8 cellular contexts compared by ENCODE assay signal in genomic region chr17:28760987-28761562, GRCh38. TPM values are rescaled to one million over a fixed set of nuclear protein-coding genes. Genes with fewer than 3 reads are reported as not detected.
DNase-seq lines count a peak whose midpoint lies in the region; ATAC-seq, FAIRE-seq and TF ChIP-seq lines count a peak whose summit lies in the region.

No MANE protein-coding gene starts in this region.

- POLR2A ChIA-PET in A549 (lab: Yijun Ruan, JAX) = interaction anchor here (0.9 to 3.2 kb wide), 5 partner anchors 17 to 191 kb away, joined by 3 to 11 read pairs (median 4); partner anchors contain the start of genes NEK8, PHF12 and TRAF4
- POLR2A ChIA-PET in activated CD4-positive, alpha-beta memory T cell treated with anti-CD3 and anti-CD28 coated beads for 36 hours (lab: Charles Lee) = interaction anchor here (0.9 kb wide), 1 partner anchor 34 kb away, joined by 4 read pairs; no protein-coding TSS in a partner anchor

- no peak overlapping the region for H3K4me3 ChIP-seq in A549
- H3K4me3 ChIP-seq in Karpas-422 (ENCODE audit: low read length) = no peak overlapping the region
- H3K4me3 ChIP-seq in adipocyte (ENCODE audit: low read length) = no peak overlapping the region
- peak overlapping the region; percentile 36 for H3K4me3 ChIP-seq in iPS-18a (ENCODE audit: low read length)
- H3K4me3 ChIP-seq in upper lobe of right lung = no peak overlapping the region

- peaks cover 18% of the 10 kb centered on the region for H3K4me1 Mint-ChIP-seq in activated CD4-positive, alpha-beta memory T cell treated with anti-CD3 and anti-CD28 coated beads for 36 hours (ENCODE audit: low read depth)

- CTCF ChIA-PET in A549 (lab: Yijun Ruan, JAX) = interaction anchor here (0.7 to 17.8 kb wide), 16 partner anchors 11 to 798 kb away, joined by 3 to 493 read pairs (median 33); partner anchors contain the start of genes DHRS13, FAM222B, FLOT2 and NEK8
- CTCF ChIA-PET in activated CD4-positive, alpha-beta memory T cell treated with anti-CD3 and anti-CD28 coated beads for 36 hours (lab: Charles Lee) = interaction anchor here (0.9 to 7.6 kb wide), 6 partner anchors 12 to 192 kb away, joined by 3 to 122 read pairs (median 4); partner anchors contain the start of genes NEK8 and TLCD1

- DNase-seq in A549 (ENCODE audit: low read depth in 1 of 2, low spot score in 1 of 2) (no peak), Karpas-422 (no peak), adipocyte (ENCODE audit: low read depth) (peak; percentile 46), upper lobe of right lung (peak; percentile 89)
- DNase-seq in activated T-cell treated with anti-CD3 and anti-CD28 coated beads, Interleukin-2, amount 50 U/mL, for 48 hours = no peak
- DNase-seq in activated CD4-positive, alpha-beta memory T cell treated with anti-CD3 and anti-CD28 coated beads for 36 hours = no peak

- no peak overlapping the region for H3K27ac Mint-ChIP-seq in activated CD4-positive, alpha-beta memory T cell treated with anti-CD3 and anti-CD28 coated beads for 36 hours

- H3K27me3 Mint-ChIP-seq in activated CD4-positive, alpha-beta memory T cell treated with anti-CD3 and anti-CD28 coated beads for 36 hours = no peaks in the 10 kb centered on the region

- FAIRE-seq in A549 (lab: Jason Lieb, UNC) = no peak

- H4K20me1 ChIP-seq in Karpas-422 (ENCODE audit: insufficient read depth, low read depth, low read length) = no peaks in the 10 kb centered on the region

- H3K4me1 ChIP-seq in A549 (peaks cover 15% of the 10 kb centered on the region), Karpas-422 (ENCODE audit: low read length) (peaks cover 24% of the 10 kb centered on the region), adipocyte (ENCODE audit: control insufficient read depth, insufficient read depth, low read length) (peaks cover 8% of the 10 kb centered on the region), iPS-18a (ENCODE audit: control insufficient read depth, low read depth, low read length) (peaks cover 32% of the 10 kb centered on the region), upper lobe of right lung (peaks cover 21% of the 10 kb centered on the region)

- ATAC-seq in A549 (peak in 1 of 2 experiments; percentile 26; a peak in 2 of 6 replicates), upper lobe of right lung (peak; percentile 78), HG02840 (IDR thresholded peaks at IDR 0.05; ENCODE audit: low FRiP score, unreplicated experiment) (no peak)

- H3K4me2 ChIP-seq in A549 (peak overlapping the region; percentile 15; the same call in 1 of the 3 replicates), Karpas-422 (ENCODE audit: low read depth, low read length, poor library complexity, severe bottlenecking) (no peak overlapping the region)

- 49% methylated on average over 7 of the region's 7 CpGs for WGBS in A549 (ENCODE audit: missing lambda C conversion rate)

- H3K79me2 ChIP-seq in Karpas-422 (ENCODE audit: low read length) = peaks cover 25% of the 10 kb centered on the region

- H3K4me3 Mint-ChIP-seq in activated CD4-positive, alpha-beta memory T cell treated with anti-CD3 and anti-CD28 coated beads for 36 hours = no peak overlapping the region

- H3K36me3 ChIP-seq in Karpas-422 (ENCODE audit: insufficient read depth, low read length) = peaks cover 17% of the 10 kb centered on the region; the same call in 1 of the 2 replicates
- peaks cover 75% of the 10 kb centered on the region for H3K36me3 ChIP-seq in adipocyte (ENCODE audit: control insufficient read depth, insufficient read depth, low read length, severe bottlenecking)
- H3K36me3 ChIP-seq in iPS-18a (ENCODE audit: control insufficient read depth, low read depth, low read length) = peaks cover 24% of the 10 kb centered on the region
- peaks cover 39% of the 10 kb centered on the region for H3K36me3 ChIP-seq in upper lobe of right lung

- no peak for TF ChIP-seq RAD21 in A549 (conservative IDR thresholded peaks at IDR 0.05 in 1 of 2, IDR thresholded peaks at IDR 0.05 in 1 of 2)

- intact Hi-C loops in upper lobe of right lung (cut with DNase I) = loop anchor here (10.0 kb wide), 1 partner anchor 154 kb away; no protein-coding TSS in a partner anchor
- intact Hi-C loops in activated CD4-positive, alpha-beta memory T cell treated with anti-CD3 and anti-CD28 coated beads for 36 hours (cut with micrococcal nuclease) = loop anchor here (5.0 kb wide), 1 partner anchor 141 kb away; the partner anchor contains the start of gene DHRS13

- no peak for TF ChIP-seq EP300 in A549 (IDR thresholded peaks at IDR 0.05)

- TF ChIP-seq POLR2A in A549 (IDR thresholded peaks at IDR 0.05; ENCODE audit: low read length) = no peak

- no peaks in the 10 kb centered on the region for H3K9me2 ChIP-seq in Karpas-422 (replicated peaks; ENCODE audit: insufficient read depth, low read length)

- H3K9ac ChIP-seq in Karpas-422 (ENCODE audit: low read length) = no peak overlapping the region
- no peak overlapping the region for H3K9ac ChIP-seq in adipocyte (ENCODE audit: low read length)
- peak overlapping the region; percentile 34 for H3K9ac ChIP-seq in iPS-18a (ENCODE audit: low read length)

- no peaks in the 10 kb centered on the region for H3K9me3 Mint-ChIP-seq in activated CD4-positive, alpha-beta memory T cell treated with anti-CD3 and anti-CD28 coated beads for 36 hours

- H3K27ac ChIP-seq in A549 = peak overlapping the region in 1 of 2 experiments; percentile 32; a peak in 2 of 6 replicates
- H3K27ac ChIP-seq in Karpas-422 (ENCODE audit: low read length) = peak overlapping the region; percentile 23; the same call in 1 of the 2 replicates
- H3K27ac ChIP-seq in iPS-18a (ENCODE audit: low read length) = peak overlapping the region; percentile 88
- peak overlapping the region; percentile 3 for H3K27ac ChIP-seq in upper lobe of right lung

- no peak overlapping the region for H2AFZ ChIP-seq in Karpas-422 (ENCODE audit: low read length)

- peaks cover 22% of the 10 kb centered on the region for H3K36me3 Mint-ChIP-seq in activated CD4-positive, alpha-beta memory T cell treated with anti-CD3 and anti-CD28 coated beads for 36 hours

- TF ChIP-seq CTCF in A549 (IDR thresholded peaks at IDR 0.05) (no peak), upper lobe of right lung (IDR thresholded peaks at IDR 0.05) (no peak)

- H3K9me3 ChIP-seq in A549 (no peaks in the 10 kb centered on the region), Karpas-422 (ENCODE audit: low read length) (no peaks in the 10 kb centered on the region), adipocyte (ENCODE audit: control insufficient read depth, low read length) (no peaks in the 10 kb centered on the region), iPS-18a (ENCODE audit: control insufficient read depth, low read depth, low read length) (no peaks in the 10 kb centered on the region), upper lobe of right lung (no peaks in the 10 kb centered on the region)

- no peaks in the 10 kb centered on the region for H3K27me3 ChIP-seq in Karpas-422 (ENCODE audit: low read length)
- no peaks in the 10 kb centered on the region for H3K27me3 ChIP-seq in adipocyte (replicated peaks; ENCODE audit: control insufficient read depth, insufficient read depth, low read length)
- H3K27me3 ChIP-seq in iPS-18a (ENCODE audit: control insufficient read depth, insufficient read depth, low read length) = no peaks in the 10 kb centered on the region
- no peaks in the 10 kb centered on the region for H3K27me3 ChIP-seq in upper lobe of right lung

RNA-seq across cellular contexts. Expression of gene TRAF4, which starts 17.3 kb away (rescaled TPM):
- 64.0 and 70.2 TPM in 2 replicates for polyA plus RNA-seq in A549 (2011; rRNA removed)
- polyA plus RNA-seq in A549 (2012; cell fraction: cytosol; rRNA removed) = 126 and 156 TPM in 2 replicates
- 492 and 652 TPM in 2 replicates for polyA plus RNA-seq in A549 (2012; cell fraction: nucleus; rRNA removed)
- 65.0 to 68.2 TPM (median 66.0 TPM) in 3 replicates for polyA plus RNA-seq in A549 (2017; fragmentation: RNase III; extraction: RNeasy Plus Mini Kit Qiagen cat#74134 plus additional on column Dnase treatment)
- 215 and 259 TPM in 2 replicates for polyA minus RNA-seq in A549 (2011; rRNA and poly(A)+ RNA removed)
- 40.1 and 40.7 TPM in 2 replicates for total RNA-seq in Karpas-422 (2014; rRNA removed; shearing (Covaris generic); ENCODE audit: low replicate concordance)
- total RNA-seq in upper lobe of right lung = 65.9 TPM
- total RNA-seq in activated CD4-positive, alpha-beta memory T cell treated with anti-CD3 and anti-CD28 coated beads for 36 hours = 10 to 100 TPM; 83.0 to 83.9 TPM

RNA-seq across cellular contexts. Expression of gene NEK8, which starts 32.5 kb away (rescaled TPM):
- polyA plus RNA-seq in A549 (2011; rRNA removed) (5.1 and 7.7 TPM in 2 replicates), A549 (2017; fragmentation: RNase III; extraction: RNeasy Plus Mini Kit Qiagen cat#74134 plus additional on column Dnase treatment) (4.2 to 5.8 TPM (median 5.3 TPM) in 3 replicates)
- polyA plus RNA-seq in A549 (2012; cell fraction: cytosol; rRNA removed) = 7.1 and 7.7 TPM in 2 replicates
- 18.7 and 22.2 TPM in 2 replicates for polyA plus RNA-seq in A549 (2012; cell fraction: nucleus; rRNA removed)
- polyA minus RNA-seq in A549 (2011; rRNA and poly(A)+ RNA removed) = 11.4 and 16.4 TPM in 2 replicates
- total RNA-seq in Karpas-422 (2014; rRNA removed; shearing (Covaris generic); ENCODE audit: low replicate concordance) = 9.4 and 13.8 TPM in 2 replicates
- total RNA-seq in upper lobe of right lung = 8.4 TPM
- total RNA-seq in activated CD4-positive, alpha-beta memory T cell treated with anti-CD3 and anti-CD28 coated beads for 36 hours = 1 to 10 TPM; 3.4 to 4.0 TPM

RNA-seq across cellular contexts. Expression of gene TLCD1, which starts 35.0 kb away (rescaled TPM):
- 83.3 and 86.7 TPM in 2 replicates for polyA plus RNA-seq in A549 (2011; rRNA removed)
- 102 and 124 TPM in 2 replicates for polyA plus RNA-seq in A549 (2012; cell fraction: cytosol; rRNA removed)
- polyA plus RNA-seq in A549 (2012; cell fraction: nucleus; rRNA removed) = 56.4 and 64.3 TPM in 2 replicates
- 36.7 to 43.9 TPM (median 37.7 TPM) in 3 replicates for polyA plus RNA-seq in A549 (2017; fragmentation: RNase III; extraction: RNeasy Plus Mini Kit Qiagen cat#74134 plus additional on column Dnase treatment)
- 55.9 and 70.3 TPM in 2 replicates for polyA minus RNA-seq in A549 (2011; rRNA and poly(A)+ RNA removed)
- total RNA-seq in Karpas-422 (2014; rRNA removed; shearing (Covaris generic); ENCODE audit: low replicate concordance) = 2.1 and 3.8 TPM in 2 replicates
- total RNA-seq in upper lobe of right lung = 16.2 TPM
- 1 to 10 TPM; 9.1 to 9.5 TPM for total RNA-seq in activated CD4-positive, alpha-beta memory T cell treated with anti-CD3 and anti-CD28 coated beads for 36 hours

RNA-seq across cellular contexts. Expression of gene RPL23A, which starts 41.3 kb away (rescaled TPM):
- polyA plus RNA-seq in A549 (2011; rRNA removed) (2,521 and 2,887 TPM in 2 replicates), A549 (2017; fragmentation: RNase III; extraction: RNeasy Plus Mini Kit Qiagen cat#74134 plus additional on column Dnase treatment) (1,026 to 1,151 TPM (median 1,061 TPM) in 3 replicates)
- 981 and 1,405 TPM in 2 replicates for polyA plus RNA-seq in A549 (2012; cell fraction: cytosol; rRNA removed)
- polyA plus RNA-seq in A549 (2012; cell fraction: nucleus; rRNA removed) = 284 and 498 TPM in 2 replicates
- polyA minus RNA-seq in A549 (2011; rRNA and poly(A)+ RNA removed) = 955 and 1,173 TPM in 2 replicates
- 1,170 and 1,763 TPM in 2 replicates for total RNA-seq in Karpas-422 (2014; rRNA removed; shearing (Covaris generic); ENCODE audit: low replicate concordance)
- total RNA-seq in upper lobe of right lung = 1,221 TPM
- 1,000 to 10,000 TPM; 2,357 to 2,419 TPM for total RNA-seq in activated CD4-positive, alpha-beta memory T cell treated with anti-CD3 and anti-CD28 coated beads for 36 hours

RNA-seq across cellular contexts. Expression of gene RAB34, which starts 43.4 kb away (rescaled TPM):
- polyA plus RNA-seq in A549 (2011; rRNA removed) = 288 and 328 TPM in 2 replicates
- polyA plus RNA-seq in A549 (2012; cell fraction: cytosol; rRNA removed) = 306 and 359 TPM in 2 replicates
- 404 and 498 TPM in 2 replicates for polyA plus RNA-seq in A549 (2012; cell fraction: nucleus; rRNA removed)
- polyA plus RNA-seq in A549 (2017; fragmentation: RNase III; extraction: RNeasy Plus Mini Kit Qiagen cat#74134 plus additional on column Dnase treatment) = 207 to 212 TPM (median 211 TPM) in 3 replicates
- 241 and 290 TPM in 2 replicates for polyA minus RNA-seq in A549 (2011; rRNA and poly(A)+ RNA removed)
- total RNA-seq in Karpas-422 (2014; rRNA removed; shearing (Covaris generic); ENCODE audit: low replicate concordance) = not detected in 2 replicates
- total RNA-seq in upper lobe of right lung = 63.5 TPM
- 1 to 10 TPM; 4.9 to 6.6 TPM for total RNA-seq in activated CD4-positive, alpha-beta memory T cell treated with anti-CD3 and anti-CD28 coated beads for 36 hours

Comparison
In these comparisons a context has a peak if more than half of its experiments do, and no peak if none do; other contexts are left out.
1. DNase-seq: peak in adipocyte (single experiment) and upper lobe of right lung (single experiment); none in A549 (0 of 2), Karpas-422 (single experiment), activated T-cell treated with anti-CD3 and anti-CD28 coated beads, Interleukin-2, amount 50 U/mL, for 48 hours (0 of 2) and activated CD4-positive, alpha-beta memory T cell treated with anti-CD3 and anti-CD28 coated beads for 36 hours (single experiment).